13 cellular contexts compared by ENCODE assay signal in genomic region chr3:77319711-77320110, GRCh38.
A peak's percentile ranks its signal among the peaks of the same experiment; 100 is the strongest.
DNase-seq lines count a peak whose midpoint lies in the region; ATAC-seq and TF ChIP-seq lines count a peak whose summit lies in the region.
"Had no signal": no experiment of that assay in that cellular context is flagged by ENCODE, and none has a peak within 500 bp of the region (broad histone marks: within the 10 kb centered on the region; RNA-seq: fewer than 3 reads in every experiment).

No MANE protein-coding gene starts in this region.

- H3K36me3 Mint-ChIP-seq in type B pancreatic cell = no peaks in the 10 kb centered on the region
- no peaks in the 10 kb centered on the region for H3K36me3 Mint-ChIP-seq in activated naive CD8-positive, alpha-beta T cell treated with anti-CD3 and anti-CD28 coated beads for 36 hours

- TF ChIP-seq CTCF in foreskin fibroblast (IDR thresholded peaks at IDR 0.05; ENCODE audit: low read depth, low read length) = peak; percentile 26
- peak; percentile 44 for TF ChIP-seq CTCF in type B pancreatic cell (conservative IDR thresholded peaks at IDR 0.05)

- ATAC-seq in GM18505 (IDR thresholded peaks at IDR 0.05; ENCODE audit: unreplicated experiment) = no peak

- H3K4me1 Mint-ChIP-seq in type B pancreatic cell (ENCODE audit: unreplicated experiment) = no peaks in the 10 kb centered on the region
- no peaks in the 10 kb centered on the region for H3K4me1 Mint-ChIP-seq in activated naive CD8-positive, alpha-beta T cell treated with anti-CD3 and anti-CD28 coated beads for 36 hours
- H3K4me1 Mint-ChIP-seq: B cell had no signal

- no peaks in the 10 kb centered on the region for H3K9me3 Mint-ChIP-seq in type B pancreatic cell
- no peaks in the 10 kb centered on the region for H3K9me3 Mint-ChIP-seq in activated naive CD8-positive, alpha-beta T cell treated with anti-CD3 and anti-CD28 coated beads for 36 hours

- no peak for TF ChIP-seq POLR2A in GM18505 (IDR thresholded peaks at IDR 0.05; ENCODE audit: borderline replicate concordance, extremely low read depth, insufficient read depth, insufficient read length)

- H3K4me3 ChIP-seq in foreskin fibroblast (ENCODE audit: low read depth in 1 of 2, low read length in 2 of 2) = no peak overlapping the region

- H3K27ac Mint-ChIP-seq in type B pancreatic cell = no peak overlapping the region
- no peak overlapping the region for H3K27ac Mint-ChIP-seq in activated naive CD8-positive, alpha-beta T cell treated with anti-CD3 and anti-CD28 coated beads for 36 hours
- H3K27ac Mint-ChIP-seq: B cell had no signal

- no peaks in the 10 kb centered on the region for H3K27me3 Mint-ChIP-seq in type B pancreatic cell
- no peaks in the 10 kb centered on the region for H3K27me3 Mint-ChIP-seq in activated naive CD8-positive, alpha-beta T cell treated with anti-CD3 and anti-CD28 coated beads for 36 hours
- H3K27me3 Mint-ChIP-seq: B cell had no signal

- peak; percentile 53 for DNase-seq in NCI-H748 (lab: John Stamatoyannopoulos, UW; ENCODE audit: unreplicated experiment)
- no peak for DNase-seq in NCI-H748 treated with DMSO at 0.1 percent for 48 hours (lab: John Stamatoyannopoulos, UW)
- DNase-seq in RKO (ENCODE audit: low spot score) = peak; percentile 7
- DNase-seq in foreskin fibroblast = peak; percentile 20 to 57
- no peak for DNase-seq in type B pancreatic cell (ENCODE audit: extremely low spot score, unreplicated experiment)
- no peak for DNase-seq in activated naive CD8-positive, alpha-beta T cell treated with anti-CD3 and anti-CD28 coated beads for 36 hours
- no peak for DNase-seq in OCI-M2 (lab: John Stamatoyannopoulos, UW; ENCODE audit: unreplicated experiment)
- DNase-seq: activated CD8-positive, alpha-beta memory T cell treated with anti-CD3 and anti-CD28 coated beads, Interleukin-2, amount 50 U/mL, for 48 hours; cerebellar nuclear complex; NCI-H1436; occipital lobe had no signal

- no peak overlapping the region for H3K4me3 Mint-ChIP-seq in type B pancreatic cell
- H3K4me3 Mint-ChIP-seq in activated naive CD8-positive, alpha-beta T cell treated with anti-CD3 and anti-CD28 coated beads for 36 hours = no peak overlapping the region
- H3K4me3 Mint-ChIP-seq: B cell had no signal

Comparison
In these comparisons a context has a peak if more than half of its experiments do, and no peak if none do; other contexts are left out.
1. DNase-seq: peak in NCI-H748 (single experiment), RKO (single experiment) and foreskin fibroblast (2 of 2); none in NCI-H748 treated with DMSO at 0.1 percent for 48 hours (single experiment), type B pancreatic cell (single experiment), activated naive CD8-positive, alpha-beta T cell treated with anti-CD3 and anti-CD28 coated beads for 36 hours (single experiment) and OCI-M2 (single experiment).